Comparison of ENCODE assay signal across 11 cellular contexts in genomic region chr5:103375356-103375755, GRCh38.
A peak's percentile ranks its signal among the peaks of the same experiment; 100 is the strongest.
DNase-seq lines count a peak whose midpoint lies in the region; ATAC-seq and TF ChIP-seq lines count a peak whose summit lies in the region.
"Had no signal": no experiment of that assay in that cellular context is flagged by ENCODE, and none has a peak within 500 bp of the region (broad histone marks: within the 10 kb centered on the region; RNA-seq: fewer than 3 reads in every experiment).

No MANE protein-coding gene starts in this region.

- CTCF ChIA-PET in Caco-2 (lab: Charles Lee) = interaction anchor here (1.2 kb wide), 1 partner anchor 143 kb away, joined by 3 read pairs; no protein-coding TSS in a partner anchor
- CTCF ChIA-PET in IMR-90 (lab: Yijun Ruan, JAX) = interaction anchor here (1.0 kb wide), 1 partner anchor 13 kb away, joined by 3 read pairs; no protein-coding TSS in a partner anchor
- CTCF ChIA-PET in WTC11 (lab: Charles Lee) = interaction anchor here (0.6 to 1.7 kb wide), 4 partner anchors 8 to 144 kb away, joined by 3 to 5 read pairs (median 4); partner anchors contain the start of gene MACIR

- H3K27ac Mint-ChIP-seq in Caco-2 (ENCODE audit: unreplicated experiment) = peak overlapping the region; percentile 23
- H3K27ac Mint-ChIP-seq in WTC11 = no peak overlapping the region
- H3K27ac Mint-ChIP-seq: CD4-positive, alpha-beta memory T cell; natural killer cell treated with Interleukin-12 subunit alpha and Interleukin-12 subunit beta and Interleukin-15 and Interleukin-18, amount 100 ng/mL, for 72 hours had no signal

- H3K9me3 Mint-ChIP-seq in Caco-2 (ENCODE audit: unreplicated experiment) = peaks cover 12% of the 10 kb centered on the region
- no peaks in the 10 kb centered on the region for H3K9me3 Mint-ChIP-seq in WTC11
- H3K9me3 Mint-ChIP-seq: CD4-positive, alpha-beta memory T cell; natural killer cell treated with Interleukin-12 subunit alpha and Interleukin-12 subunit beta and Interleukin-15 and Interleukin-18, amount 100 ng/mL, for 72 hours had no signal

- ATAC-seq in IMR-90 (ENCODE audit: low read depth) = peak; percentile 79
- ATAC-seq in WTC11 = 0 out of 2 replicates have a peak, but pooled peaks have one; percentile 19
- no peak for ATAC-seq in GM19452 (IDR thresholded peaks at IDR 0.05; ENCODE audit: unreplicated experiment)
- ATAC-seq: natural killer cell treated with Interleukin-12 subunit alpha and Interleukin-12 subunit beta and Interleukin-15 and Interleukin-18, amount 100 ng/mL, for 72 hours had no signal

- H2BK20ac ChIP-seq in IMR-90 (ENCODE audit: low read depth, low read length) = no peak overlapping the region

- no CpG with 5 or more reads among the region's 1 CpG for WGBS in IMR-90 (ENCODE audit: extremely low coverage in 2 of 2, insufficient read length in 1 of 2), 2 experiments
- 24% methylated on average over 1 of the region's 1 CpG for WGBS in hepatocyte (ENCODE audit: low lambda C conversion rate, missing lambda C conversion rate)

- H3K9ac ChIP-seq in IMR-90 (ENCODE audit: low read depth, low read length) (no peak overlapping the region), colonic mucosa (ENCODE audit: low read depth in 2 of 2, low read length in 2 of 2) (no peak overlapping the region)

- H4K20me1 ChIP-seq in IMR-90 (ENCODE audit: insufficient read depth, low read length) (no peaks in the 10 kb centered on the region), hepatocyte (ENCODE audit: insufficient read depth, poor library complexity, severe bottlenecking) (no peaks in the 10 kb centered on the region)

- peaks cover 5% of the 10 kb centered on the region; the same call in 1 of the 2 replicates for H3K9me3 ChIP-seq in Caco-2
- no peaks in the 10 kb centered on the region for H3K9me3 ChIP-seq in IMR-90 (ENCODE audit: control insufficient read depth, insufficient read depth, low read length)
- no peaks in the 10 kb centered on the region for H3K9me3 ChIP-seq in hepatocyte (ENCODE audit: low read depth)
- H3K9me3 ChIP-seq in colonic mucosa = no peaks in the 10 kb centered on the region

- no peak for TF ChIP-seq RAD21 in IMR-90 (IDR thresholded peaks at IDR 0.05; ENCODE audit: low read length)

- H3K36me3 Mint-ChIP-seq in Caco-2 (ENCODE audit: insufficient read depth, unreplicated experiment) (no peaks in the 10 kb centered on the region), WTC11 (no peaks in the 10 kb centered on the region)
- H3K36me3 Mint-ChIP-seq: CD4-positive, alpha-beta memory T cell; natural killer cell treated with Interleukin-12 subunit alpha and Interleukin-12 subunit beta and Interleukin-15 and Interleukin-18, amount 100 ng/mL, for 72 hours had no signal

- dilution Hi-C loops in IMR-90 (cut with HindIII; ENCODE audit: low sequenced_read_pairs, unreplicated experiment) = no loop called here

- H2BK15ac ChIP-seq in IMR-90 (ENCODE audit: low read depth, low read length) = no peak overlapping the region; the same call in 2 of the 3 replicates

- BruUV-seq in Caco-2 (replicated peaks; lab: Mats Ljungman, UMichigan) (no TSS peak), IMR-90 (replicated peaks; lab: Mats Ljungman, UMichigan) (no TSS peak)

- no peak overlapping the region for H3K18ac ChIP-seq in IMR-90 (ENCODE audit: low read depth, low read length)

- peak in 1 of 2 experiments; percentile 1 for TF ChIP-seq CTCF in Caco-2 (IDR thresholded peaks at IDR 0.05; ENCODE audit: insufficient read depth in 1 of 2, low read depth in 1 of 2, low read length in 1 of 2, severe bottlenecking in 1 of 2, unreplicated experiment in 1 of 2)
- TF ChIP-seq CTCF in IMR-90 (conservative IDR thresholded peaks at IDR 0.05; ENCODE audit: low read depth, low read length) = no peak
- no peak for TF ChIP-seq CTCF in WTC11 (IDR thresholded peaks at IDR 0.05)
- peak; percentile 17 for TF ChIP-seq CTCF in hepatocyte (IDR thresholded peaks at IDR 0.05; ENCODE audit: poor library complexity)
- no peak for TF ChIP-seq CTCF in colonic mucosa (IDR thresholded peaks at IDR 0.05)

- H3K27me3 ChIP-seq in Caco-2 (replicated peaks; ENCODE audit: control insufficient read depth, insufficient read depth, low read length) (no peaks in the 10 kb centered on the region; the same call in 1 of the 2 replicates), IMR-90 (ENCODE audit: control insufficient read depth, insufficient read depth, low read length) (no peaks in the 10 kb centered on the region), hepatocyte (no peaks in the 10 kb centered on the region), colonic mucosa (no peaks in the 10 kb centered on the region)

- peak overlapping the region; percentile 70; the same call in 1 of the 2 replicates for H3K27ac ChIP-seq in IMR-90 (ENCODE audit: insufficient read depth, low read length)
- peak overlapping the region; percentile 76 for H3K27ac ChIP-seq in hepatocyte
- no peak overlapping the region for H3K27ac ChIP-seq in colonic mucosa

- H3K4me2 ChIP-seq in IMR-90 (ENCODE audit: low read depth, low read length) = peak overlapping the region; percentile 82
- H3K4me2 ChIP-seq in hepatocyte = peak overlapping the region; percentile 24

- H3K4me3 ChIP-seq in Caco-2 (ENCODE audit: low read depth, low read length) (no peak overlapping the region), IMR-90 (ENCODE audit: insufficient read depth, low read depth, low read length) (no peak overlapping the region), hepatocyte (no peak overlapping the region), colonic mucosa (no peak overlapping the region)

- H3K27me3 Mint-ChIP-seq in Caco-2 (ENCODE audit: insufficient read depth, unreplicated experiment) (no peaks in the 10 kb centered on the region), WTC11 (ENCODE audit: low read depth) (no peaks in the 10 kb centered on the region)

- no peak overlapping the region for H3K23ac ChIP-seq in IMR-90 (ENCODE audit: low read depth, low read length)

- H3K9me2 ChIP-seq in hepatocyte (replicated peaks; ENCODE audit: insufficient read depth) = no peaks in the 10 kb centered on the region

- 0 out of 2 replicates have a peak overlapping the region, but pooled peaks have one; percentile 8 for H2AK5ac ChIP-seq in IMR-90 (ENCODE audit: low read depth, low read length)

- H3K79me2 ChIP-seq in hepatocyte = no peaks in the 10 kb centered on the region

- in situ Hi-C loops in IMR-90 (cut with MboI; ENCODE audit: low sequenced_read_pairs) = no loop called here

- no peak for DNase-seq in Caco-2
- peak; percentile 92 for DNase-seq in IMR-90
- DNase-seq in WTC11 (ENCODE audit: low spot score) = no peak
- no peak for DNase-seq in hepatocyte (ENCODE audit: low spot score)
- no peak for DNase-seq in iPS-NIHi11 (ENCODE audit: low spot score)
- no peak for DNase-seq in NCI-H1436 treated with DMSO at 0.1 percent for 48 hours (lab: John Stamatoyannopoulos, UW)
- no peak for DNase-seq in colonic mucosa
- DNase-seq: CD4-positive, alpha-beta memory T cell; MV-4-11 had no signal

- H4K91ac ChIP-seq in IMR-90 (ENCODE audit: insufficient read depth, low read depth, low read length) = no peak overlapping the region

- intact Hi-C loops in Caco-2 (cut with micrococcal nuclease; ENCODE audit: unreplicated experiment) (no loop called here), IMR-90 (cut with micrococcal nuclease) (no loop called here), colonic mucosa (cut with DNase I) (no loop called here)

- 0 out of 2 replicates have a peak overlapping the region, but pooled peaks have one; percentile 37 for H3K4ac ChIP-seq in IMR-90 (ENCODE audit: low read depth, low read length)

- no peaks in the 10 kb centered on the region; the same call in 1 of the 2 replicates for H3K9me1 ChIP-seq in IMR-90 (ENCODE audit: insufficient read depth, low read length)

- 0 out of 4 replicates have a peak overlapping the region, but pooled peaks of 1 of the 2 experiments have one; percentile 47 for H4K8ac ChIP-seq in IMR-90 (ENCODE audit: low read depth in 2 of 2, low read length in 2 of 2)

- no peaks in the 10 kb centered on the region for H3K79me1 ChIP-seq in IMR-90 (ENCODE audit: low read depth in 1 of 2, low read length in 2 of 2)

- H2AK9ac ChIP-seq in IMR-90 (replicated peaks; ENCODE audit: low read depth, low read length, poor library complexity) = peak overlapping the region; percentile 51

- H3K36me3 ChIP-seq in Caco-2 (ENCODE audit: control insufficient read depth, insufficient read depth, low read length) (no peaks in the 10 kb centered on the region), IMR-90 (ENCODE audit: control insufficient read depth, insufficient read depth, low read length) (no peaks in the 10 kb centered on the region), hepatocyte (replicated peaks; ENCODE audit: insufficient read depth, low read depth) (no peaks in the 10 kb centered on the region), colonic mucosa (no peaks in the 10 kb centered on the region)

- H4K5ac ChIP-seq in IMR-90 (ENCODE audit: low read depth, low read length) = no peak overlapping the region

- H3K4me3 Mint-ChIP-seq in Caco-2 (ENCODE audit: unreplicated experiment) (no peak overlapping the region), WTC11 (no peak overlapping the region)
- H3K4me3 Mint-ChIP-seq: CD4-positive, alpha-beta memory T cell; natural killer cell treated with Interleukin-12 subunit alpha and Interleukin-12 subunit beta and Interleukin-15 and Interleukin-18, amount 100 ng/mL, for 72 hours had no signal

- H3K56ac ChIP-seq in IMR-90 (ENCODE audit: extremely low read depth, insufficient read depth, low read length) = no peak overlapping the region

- 0 out of 2 replicates have a peak overlapping the region, but pooled peaks have one; percentile 23 for H3K14ac ChIP-seq in IMR-90 (replicated peaks; ENCODE audit: low read depth, low read length)

- H2AFZ ChIP-seq in IMR-90 (replicated peaks; ENCODE audit: low read length, poor library complexity) (peak overlapping the region; percentile 62), hepatocyte (no peak overlapping the region)

- H2BK5ac ChIP-seq in IMR-90 (ENCODE audit: low read depth, low read length, poor library complexity, severe bottlenecking) = no peak overlapping the region

- H3K4me1 Mint-ChIP-seq in Caco-2 (ENCODE audit: low read depth, unreplicated experiment) (peaks cover 27% of the 10 kb centered on the region), WTC11 (peaks cover 4% of the 10 kb centered on the region; the same call in 1 of the 2 replicates)
- H3K4me1 Mint-ChIP-seq: CD4-positive, alpha-beta memory T cell had no signal

- peaks cover 34% of the 10 kb centered on the region for H3K4me1 ChIP-seq in Caco-2
- peaks cover 8% of the 10 kb centered on the region for H3K4me1 ChIP-seq in IMR-90 (ENCODE audit: control insufficient read depth, insufficient read depth, low read length)
- peaks cover 46% of the 10 kb centered on the region for H3K4me1 ChIP-seq in hepatocyte (ENCODE audit: insufficient read depth)
- no peaks in the 10 kb centered on the region for H3K4me1 ChIP-seq in colonic mucosa

- TF ChIP-seq POLR2A in IMR-90 (IDR thresholded peaks at IDR 0.05; ENCODE audit: low read depth, low read length) = no peak

- peak overlapping the region; percentile 49; the same call in 1 of the 2 replicates for H2BK120ac ChIP-seq in IMR-90 (ENCODE audit: low read depth, low read length)

- POLR2A ChIA-PET in Caco-2 (lab: Charles Lee) = no interaction called here
- POLR2A ChIA-PET in IMR-90 (lab: Charles Lee; ENCODE audit: unreplicated experiment) = no interaction called here
- POLR2A ChIA-PET in WTC11 (lab: Charles Lee) = no interaction called here

TF ChIP-seq in IMR-90, 13 proteins besides CTCF, POLR2A, EP300 and RAD21 (continues in another document):
- TF ChIP-seq BHLHE40 (IDR thresholded peaks at IDR 0.05; ENCODE audit: low read depth, low read length) = no peak
